ENCODE assay signal across 11 cellular contexts in the genomic region with DNA sequence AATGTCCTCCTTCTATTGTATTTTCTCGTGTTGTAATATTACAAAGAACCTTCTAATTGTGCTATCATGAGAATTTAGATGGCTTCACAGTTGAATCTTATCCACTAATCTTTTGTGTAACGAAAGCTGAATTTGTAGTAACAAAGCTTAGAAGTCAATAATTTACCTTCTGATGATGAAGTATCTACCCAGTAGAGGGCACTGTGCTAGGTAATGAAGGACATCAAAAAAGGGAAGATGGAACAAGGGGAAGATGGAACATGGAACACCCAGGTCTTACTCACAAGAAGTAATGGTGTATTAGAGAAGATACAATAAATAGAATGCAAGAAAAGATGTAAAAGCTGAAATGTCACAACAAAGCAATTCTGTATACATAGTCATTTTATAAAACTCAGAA.
A peak's percentile ranks its signal among the peaks of the same experiment; 100 is the strongest.
DNase-seq lines count a peak whose midpoint lies in the region; ATAC-seq and TF ChIP-seq lines count a peak whose summit lies in the region.
"Had no signal": no experiment of that assay in that cellular context is flagged by ENCODE, and none has a peak within 500 bp of the region (broad histone marks: within the 10 kb centered on the region; RNA-seq: fewer than 3 reads in every experiment).

No MANE protein-coding gene starts in this region.

- H3K9me3 ChIP-seq in right atrium auricular region = no peaks in the 10 kb centered on the region

- no peak overlapping the region for H3K4me3 ChIP-seq in right atrium auricular region

- peak; percentile 50 for ATAC-seq in HG02885 (IDR thresholded peaks at IDR 0.05; ENCODE audit: poor library complexity, unreplicated experiment)
- ATAC-seq in HG03469 (IDR thresholded peaks at IDR 0.05; ENCODE audit: unreplicated experiment) = no peak
- no peak for ATAC-seq in esophagus mucosa

- H3K4me1 ChIP-seq in right atrium auricular region = no peaks in the 10 kb centered on the region

- no peaks in the 10 kb centered on the region for H3K36me3 ChIP-seq in right atrium auricular region

- DNase-seq in DMS53 (lab: John Stamatoyannopoulos, UW) (peak; percentile 61), SKM-1 treated with dmso at 0.1 percent for 144 hours (lab: John Stamatoyannopoulos, UW; ENCODE audit: unreplicated experiment) (peak; percentile 14), kidney glomerular epithelial cell (lab: John Stamatoyannopoulos, UW) (peak; percentile 22), right atrium auricular region (ENCODE audit: low spot score) (no peak)
- no peak for DNase-seq in stimulated activated CD4-positive, alpha-beta T cell treated with anti-CD3 and anti-CD28 coated beads, Interleukin-4, amount 100 ng/mL, for 1 hour
- DNase-seq: aorta, kidney, T-helper 1 cell had no signal

- no peaks in the 10 kb centered on the region for H3K27me3 ChIP-seq in right atrium auricular region

- no peak overlapping the region for H3K27ac ChIP-seq in right atrium auricular region

- TF ChIP-seq CTCF in right atrium auricular region (IDR thresholded peaks at IDR 0.05) = no peak

Comparison
In these comparisons a context has a peak if more than half of its experiments do, and no peak if none do; other contexts are left out.
1. DNase-seq: peak in DMS53 (single experiment), SKM-1 treated with dmso at 0.1 percent for 144 hours (single experiment) and kidney glomerular epithelial cell (single experiment); none in stimulated activated CD4-positive, alpha-beta T cell treated with anti-CD3 and anti-CD28 coated beads, Interleukin-4, amount 100 ng/mL, for 1 hour (single experiment) and right atrium auricular region (single experiment).